11 cellular contexts compared by ENCODE assay signal in genomic region chr20:53706008-53706481, GRCh38.
DNase-seq lines count a peak whose midpoint lies in the region; ATAC-seq, FAIRE-seq and TF ChIP-seq lines count a peak whose summit lies in the region.
"Had no signal": no experiment of that assay in that cellular context is flagged by ENCODE, and none has a peak within 500 bp of the region (broad histone marks: within the 10 kb centered on the region; RNA-seq: fewer than 3 reads in every experiment).

No MANE protein-coding gene starts in this region.

- H3K79me2 ChIP-seq in K562 (ENCODE audit: control insufficient read depth, insufficient read depth, low read length), result no peaks in the 10 kb centered on the region

- POLR2A ChIA-PET in K562 (lab: Yijun Ruan, JAX), result no interaction called here
- POLR2A ChIA-PET in naive thymus-derived CD4-positive, alpha-beta T cell (lab: Charles Lee), result interaction anchor here (0.6 to 3.3 kb wide), 18 partner anchors 7 to 166 kb away, joined by 3 to 25 read pairs (median 5); partner anchors contain the start of gene ZNF217

- WGBS in K562 (ENCODE audit: insufficient coverage, low coverage, missing lambda C conversion rate), result 68% methylated on average over 2 of the region's 2 CpGs

- no peaks in the 10 kb centered on the region for H3K27me3 Mint-ChIP-seq in CD4-positive, CD25-positive, alpha-beta regulatory T cell
- no peaks in the 10 kb centered on the region for H3K27me3 Mint-ChIP-seq in naive thymus-derived CD4-positive, alpha-beta T cell

- peak overlapping the region; percentile 92 to 99 (median 96) for H3K27ac Mint-ChIP-seq in CD4-positive, CD25-positive, alpha-beta regulatory T cell
- peak overlapping the region; percentile 91 to 100 (median 96) for H3K27ac Mint-ChIP-seq in naive thymus-derived CD4-positive, alpha-beta T cell

- no peak overlapping the region for H3K4me2 ChIP-seq in K562 (ENCODE audit: insufficient read depth, low read length)

- no peaks in the 10 kb centered on the region for H3K27me3 ChIP-seq in CD4-positive, CD25-positive, alpha-beta regulatory T cell (ENCODE audit: control insufficient read depth, insufficient read depth, low read length)
- no peaks in the 10 kb centered on the region for H3K27me3 ChIP-seq in K562 (ENCODE audit: control insufficient read depth in 2 of 2, insufficient read depth in 2 of 2, low read length in 2 of 2)
- no peaks in the 10 kb centered on the region for H3K27me3 ChIP-seq in naive thymus-derived CD4-positive, alpha-beta T cell (ENCODE audit: control insufficient read depth in 2 of 2, insufficient read depth in 2 of 2, low read length in 2 of 2)
- H3K27me3 ChIP-seq: right atrium auricular region had no signal

- peak overlapping the region; percentile 61 for H3K4me3 ChIP-seq in CD4-positive, CD25-positive, alpha-beta regulatory T cell (ENCODE audit: low read depth, low read length)
- no peak overlapping the region for H3K4me3 ChIP-seq in K562
- H3K4me3 ChIP-seq in naive thymus-derived CD4-positive, alpha-beta T cell (ENCODE audit: low read length), result no peak overlapping the region
- H3K4me3 ChIP-seq: right atrium auricular region had no signal

- no peaks in the 10 kb centered on the region for H3K36me3 ChIP-seq in CD4-positive, CD25-positive, alpha-beta regulatory T cell (ENCODE audit: control insufficient read depth, insufficient read depth, low read length)
- H3K36me3 ChIP-seq in K562 (ENCODE audit: control insufficient read depth, insufficient read depth, low read length), result no peaks in the 10 kb centered on the region
- H3K36me3 ChIP-seq in naive thymus-derived CD4-positive, alpha-beta T cell (ENCODE audit: control insufficient read depth in 2 of 3, insufficient read depth in 3 of 3, low read length in 3 of 3), result no peaks in the 10 kb centered on the region
- H3K36me3 ChIP-seq: right atrium auricular region, WERI-Rb-1 had no signal

- peak overlapping the region; percentile 38 to 77 (median 57) for H3K4me3 Mint-ChIP-seq in CD4-positive, CD25-positive, alpha-beta regulatory T cell
- peak overlapping the region; percentile 61 to 88 (median 77) for H3K4me3 Mint-ChIP-seq in naive thymus-derived CD4-positive, alpha-beta T cell

- no peaks in the 10 kb centered on the region for H3K9me1 ChIP-seq in K562 (ENCODE audit: control insufficient read depth, insufficient read depth, low read length)

- no peak overlapping the region for H3K9ac ChIP-seq in K562 (ENCODE audit: insufficient read depth in 1 of 2, low read depth in 2 of 2, low read length in 2 of 2)

- no peaks in the 10 kb centered on the region for H3K9me3 Mint-ChIP-seq in CD4-positive, CD25-positive, alpha-beta regulatory T cell
- no peaks in the 10 kb centered on the region for H3K9me3 Mint-ChIP-seq in naive thymus-derived CD4-positive, alpha-beta T cell

- no peak for TF ChIP-seq RAD21 in Ishikawa (IDR thresholded peaks at IDR 0.05; ENCODE audit: low read depth)
- no peak for TF ChIP-seq RAD21 in K562 (CRISPR knock-in tag; conservative IDR thresholded peaks at IDR 0.05 in 1 of 2, IDR thresholded peaks at IDR 0.05 in 1 of 2)

- TF ChIP-seq POLR2A in K562 (conservative IDR thresholded peaks at IDR 0.05), result no peak

- H3K4me1 ChIP-seq in CD4-positive, CD25-positive, alpha-beta regulatory T cell (ENCODE audit: control insufficient read depth, insufficient read depth, low read length, poor library complexity, severe bottlenecking), result peaks cover 31% of the 10 kb centered on the region
- peaks cover 3 to 11% of the 10 kb centered on the region in 2 experiments; a peak in 3 of 5 replicates for H3K4me1 ChIP-seq in K562 (replicated peaks in 1 of 2; ENCODE audit: control insufficient read depth in 2 of 2, insufficient read depth in 2 of 2, low read length in 2 of 2)
- peaks cover 26 to 43% of the 10 kb centered on the region in 2 donors for H3K4me1 ChIP-seq in naive thymus-derived CD4-positive, alpha-beta T cell (ENCODE audit: control insufficient read depth in 2 of 2, insufficient read depth in 2 of 2, low read length in 2 of 2)

- CTCF ChIA-PET in K562 (lab: Yijun Ruan, JAX; ENCODE audit: low intra/inter-chr PET ratio), result no interaction called here
- CTCF ChIA-PET in naive thymus-derived CD4-positive, alpha-beta T cell (lab: Charles Lee), result interaction anchor here (0.6 to 1.7 kb wide), 9 partner anchors 20 to 1312 kb away, joined by 3 to 6 read pairs (median 4); no protein-coding TSS in a partner anchor

- FAIRE-seq in K562 (lab: Jason Lieb, UNC), result no peak

- H3K4me1 Mint-ChIP-seq in CD4-positive, CD25-positive, alpha-beta regulatory T cell, result peaks cover 15 to 46% (median 33%) of the 10 kb centered on the region in 4 donors
- peaks cover 33 to 55% (median 53%) of the 10 kb centered on the region in 7 donors for H3K4me1 Mint-ChIP-seq in naive thymus-derived CD4-positive, alpha-beta T cell

- no peak for DNase-seq in CD4-positive, CD25-positive, alpha-beta regulatory T cell
- DNase-seq in K562 (ENCODE audit: extremely low read depth in 1 of 4, low spot score in 3 of 4) (no peak), NCI-H526 treated with DMSO at 0.1 percent for 48 hours (lab: John Stamatoyannopoulos, UW) (no peak)
- DNase-seq in naive thymus-derived CD4-positive, alpha-beta T cell, result no peak
- no peak for DNase-seq in activated effector memory CD4-positive, alpha-beta T cell treated with anti-CD3 and anti-CD28 coated beads, Interleukin-2, amount 50 U/mL, for 16 hours
- DNase-seq in activated CD4-positive, CD25-positive, alpha-beta regulatory T cell (lab: John Stamatoyannopoulos, UW), result no peak
- DNase-seq: NCI-H748 treated with DMSO at 0.1 percent for 48 hours, WERI-Rb-1 had no signal

- H3K27ac ChIP-seq in CD4-positive, CD25-positive, alpha-beta regulatory T cell (ENCODE audit: insufficient read depth, low read length, poor library complexity, severe bottlenecking), result peak overlapping the region; percentile 61
- no peak overlapping the region for H3K27ac ChIP-seq in K562 (ENCODE audit: extremely low read depth, low read depth, low read length)
- H3K27ac ChIP-seq in naive thymus-derived CD4-positive, alpha-beta T cell (ENCODE audit: low read depth, low read length), result peak overlapping the region; percentile 58
- H3K27ac ChIP-seq: WERI-Rb-1 had no signal

- ATAC-seq in CD4-positive, CD25-positive, alpha-beta regulatory T cell (ENCODE audit: low read depth in 2 of 2), result no peak
- no peak for ATAC-seq in K562
- no peak for ATAC-seq in naive thymus-derived CD4-positive, alpha-beta T cell
- no peak for ATAC-seq in GM19463 (IDR thresholded peaks at IDR 0.05; ENCODE audit: unreplicated experiment)

- peaks cover under 1% of the 10 kb centered on the region for H3K36me3 Mint-ChIP-seq in CD4-positive, CD25-positive, alpha-beta regulatory T cell
- peaks cover 0 to 1% (median 0%) of the 10 kb centered on the region in 5 donors for H3K36me3 Mint-ChIP-seq in naive thymus-derived CD4-positive, alpha-beta T cell

- TF ChIP-seq CTCF in K562 (IDR thresholded peaks at IDR 0.05 in 2 of 3, conservative IDR thresholded peaks at IDR 0.05 in 1 of 3; ENCODE audit: insufficient read depth in 2 of 3, low read depth in 1 of 3, low read length in 3 of 3), result no peak

- intact Hi-C loops in K562 (cut with micrococcal nuclease), result no loop called here
- intact Hi-C loops in naive thymus-derived CD4-positive, alpha-beta T cell (cut with micrococcal nuclease), result loop anchor here (1.0 to 5.0 kb wide), 16 partner anchors 13 to 634 kb away; no protein-coding TSS in a partner anchor

- no peaks in the 10 kb centered on the region for H4K20me1 ChIP-seq in K562 (replicated peaks; ENCODE audit: control insufficient read depth, insufficient read depth, low read length)

- BruUV-seq in K562 (replicated peaks; lab: Mats Ljungman, UMichigan), result no TSS peak

- no peaks in the 10 kb centered on the region for H3K9me3 ChIP-seq in CD4-positive, CD25-positive, alpha-beta regulatory T cell (ENCODE audit: control insufficient read depth in 2 of 2, low read length in 2 of 2)
- no peaks in the 10 kb centered on the region for H3K9me3 ChIP-seq in K562 (replicated peaks; ENCODE audit: control insufficient read depth, insufficient read depth, low read depth, low read length)
- no peaks in the 10 kb centered on the region for H3K9me3 ChIP-seq in naive thymus-derived CD4-positive, alpha-beta T cell (ENCODE audit: control insufficient read depth in 2 of 3, low read length in 3 of 3)
- H3K9me3 ChIP-seq: right atrium auricular region had no signal

- H2AFZ ChIP-seq in K562 (ENCODE audit: low read depth, low read length), result peak overlapping the region; percentile 17

- TF ChIP-seq EP300 in Ishikawa (IDR thresholded peaks at IDR 0.05; ENCODE audit: borderline replicate concordance) (peak; percentile 17; the same call in 1 of the 2 replicates), K562 (IDR thresholded peaks at IDR 0.05; ENCODE audit: low read length) (no peak)

- in situ Hi-C loops in K562 (cut with MboI), result no loop called here

TF ChIP-seq in Ishikawa, 13 proteins besides CTCF, POLR2A, EP300 and RAD21:
- TF ChIP-seq CEBPB (IDR thresholded peaks at IDR 0.05), result 0 out of 2 replicates have a peak, but pooled peaks have one; percentile 54
- no peak for TF ChIP-seq ZBTB7A (IDR thresholded peaks at IDR 0.05; ENCODE audit: low read depth)

TF ChIP-seq in K562, 482 proteins besides CTCF, POLR2A, EP300 and RAD21:
- TF ChIP-seq EWSR1 (IDR thresholded peaks at IDR 0.05; ENCODE audit: borderline replicate concordance, low read depth, partially characterized antibody) (peak; percentile 69), SRSF7 (optimal IDR thresholded peaks at IDR 0.05; ENCODE audit: low read depth, low read length) (no peak)
